In the genomic region with DNA sequence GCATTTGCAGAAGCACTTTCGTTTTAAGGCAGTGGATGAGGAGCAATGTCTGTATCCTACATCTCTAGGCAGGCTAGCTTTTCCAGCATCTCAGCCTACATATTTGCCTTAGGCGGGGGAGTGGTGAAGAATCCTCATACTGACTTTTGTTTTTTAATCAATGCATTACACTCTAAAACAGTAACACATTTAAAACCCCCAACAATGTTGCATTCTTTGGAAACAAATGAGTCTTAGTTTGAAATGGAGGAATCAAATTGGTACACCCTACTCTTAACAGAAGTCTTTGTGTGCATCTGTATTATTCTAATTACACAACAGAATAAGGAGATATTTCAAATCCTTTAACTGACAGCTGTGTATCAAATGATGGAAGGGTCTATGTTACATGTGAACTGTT, we compare ENCODE assay signal across 21 cellular contexts. TPM values are rescaled to one million over a fixed set of nuclear protein-coding genes. Genes with fewer than 3 reads are reported as not detected.
DNase-seq lines count a peak whose midpoint lies in the region; ATAC-seq and TF ChIP-seq lines count a peak whose summit lies in the region.
"Had no signal": no experiment of that assay in that cellular context is flagged by ENCODE, and none has a peak within 500 bp of the region (broad histone marks: within the 10 kb centered on the region; RNA-seq: fewer than 3 reads in every experiment).

No MANE protein-coding gene starts in this region.

- H2AFZ ChIP-seq in Loucy (ENCODE audit: low read length), result 0 out of 2 replicates have a peak overlapping the region, but pooled peaks have one; percentile 22
- H2AFZ ChIP-seq: GM23338 had no signal

- no peaks in the 10 kb centered on the region for H3K79me2 ChIP-seq in Loucy (ENCODE audit: insufficient read depth, low read length)

- DNase-seq in NCI-H69 (lab: John Stamatoyannopoulos, UW), result peak; percentile 43
- no peak for DNase-seq in dorsolateral prefrontal cortex
- no peak for DNase-seq in substantia nigra (lab: John Stamatoyannopoulos, UW)
- DNase-seq in kidney glomerular epithelial cell (lab: John Stamatoyannopoulos, UW), result no peak
- no peak for DNase-seq in sciatic nerve (ENCODE audit: low spot score)
- DNase-seq: CD4-positive, alpha-beta T cell; COR-L47; KG1; NCI-H1105; NCI-H2029; NCI-H2227 treated with DMSO at 0.1 percent for 48 hours; NCI-H510A; NK-92 treated with Interleukin-12 subunit alpha and Interleukin-12 subunit beta, amount 100 ng/mL, for 24 hours had no signal

- no peak for TF ChIP-seq CTCF in Loucy (conservative IDR thresholded peaks at IDR 0.05; ENCODE audit: low read length)
- no peak for TF ChIP-seq CTCF in dorsolateral prefrontal cortex (IDR thresholded peaks at IDR 0.05 in 54 of 56, conservative IDR thresholded peaks at IDR 0.05 in 2 of 56; ENCODE audit: low read depth in 1 of 56, partially characterized antibody in 56 of 56)

- peaks cover 16% of the 10 kb centered on the region for H3K4me1 ChIP-seq in Loucy (ENCODE audit: insufficient read depth, low read length, poor library complexity, severe bottlenecking)
- H3K4me1 ChIP-seq: BLaER1, HAP-1 had no signal

- no peaks in the 10 kb centered on the region for H3K9me2 ChIP-seq in Loucy (replicated peaks; ENCODE audit: low read depth, low read length)

- H3K27ac ChIP-seq in dorsolateral prefrontal cortex (peak overlapping the region in 58 of 59 donors; percentile 22 to 93 (median 80)), substantia nigra (ENCODE audit: low read depth, low read length, poor library complexity, severe bottlenecking) (peak overlapping the region; percentile 82)
- H3K27ac ChIP-seq: BLaER1 had no signal

- intact Hi-C loops in dorsolateral prefrontal cortex (cut with DNase I), result no loop called here
- intact Hi-C loops in sciatic nerve (cut with DNase I), result no loop called here

- H3K4me3 ChIP-seq in Loucy (ENCODE audit: low read length, poor library complexity, severe bottlenecking), result no peak overlapping the region
- H3K4me3 ChIP-seq in dorsolateral prefrontal cortex, result peak overlapping the region in 49 of 59 donors; percentile 0 to 55 (median 30)
- H3K4me3 ChIP-seq: BLaER1, GM23338, HAP-1 had no signal

- no peaks in the 10 kb centered on the region for H3K36me3 ChIP-seq in Loucy (ENCODE audit: insufficient read depth, low read length)
- H3K36me3 ChIP-seq: BLaER1, HAP-1 had no signal

- ATAC-seq in HG02763 (IDR thresholded peaks at IDR 0.05; ENCODE audit: unreplicated experiment) (no peak), sciatic nerve (no peak)
- ATAC-seq: GM23338, Right ventricle myocardium inferior had no signal

- no peaks in the 10 kb centered on the region for H3K9me3 ChIP-seq in Loucy (ENCODE audit: insufficient read depth, low read depth, low read length)
- H3K9me3 ChIP-seq: BLaER1, HAP-1 had no signal

- no peaks in the 10 kb centered on the region for H3K27me3 ChIP-seq in Loucy (ENCODE audit: insufficient read depth, low read length, poor library complexity, severe bottlenecking)
- no peaks in the 10 kb centered on the region for H3K27me3 ChIP-seq in dorsolateral prefrontal cortex

- H3K4me2 ChIP-seq in Loucy (ENCODE audit: low read depth, low read length, poor library complexity, severe bottlenecking), result no peak overlapping the region
- H3K4me2 ChIP-seq: BLaER1, GM23338 had no signal

- no peak overlapping the region for H3K9ac ChIP-seq in Loucy (ENCODE audit: low read depth, low read length, poor library complexity, severe bottlenecking)
- H3K9ac ChIP-seq: BLaER1 had no signal

- no peaks in the 10 kb centered on the region for H4K20me1 ChIP-seq in Loucy (ENCODE audit: insufficient read depth, low read length, poor library complexity, severe bottlenecking)
- H4K20me1 ChIP-seq: BLaER1 had no signal

- H3F3A ChIP-seq in Loucy (ENCODE audit: low read depth), result no peaks in the 10 kb centered on the region

RNA-seq across cellular contexts. Expression of a gene that starts 9.0 kb away (rescaled TPM):
- total RNA-seq in dorsolateral prefrontal cortex, result 100 to 1,000 TPM in 4 of 120 experiments, 10 to 100 TPM in 116; 19.9 to 121 (median 54.2) TPM
- total RNA-seq in sciatic nerve, result 48.4 TPM
- total RNA-seq: CD4-positive, alpha-beta T cell; Daoy; HT1080 had no signal
